10 cellular contexts compared by ENCODE assay signal in the genomic region with DNA sequence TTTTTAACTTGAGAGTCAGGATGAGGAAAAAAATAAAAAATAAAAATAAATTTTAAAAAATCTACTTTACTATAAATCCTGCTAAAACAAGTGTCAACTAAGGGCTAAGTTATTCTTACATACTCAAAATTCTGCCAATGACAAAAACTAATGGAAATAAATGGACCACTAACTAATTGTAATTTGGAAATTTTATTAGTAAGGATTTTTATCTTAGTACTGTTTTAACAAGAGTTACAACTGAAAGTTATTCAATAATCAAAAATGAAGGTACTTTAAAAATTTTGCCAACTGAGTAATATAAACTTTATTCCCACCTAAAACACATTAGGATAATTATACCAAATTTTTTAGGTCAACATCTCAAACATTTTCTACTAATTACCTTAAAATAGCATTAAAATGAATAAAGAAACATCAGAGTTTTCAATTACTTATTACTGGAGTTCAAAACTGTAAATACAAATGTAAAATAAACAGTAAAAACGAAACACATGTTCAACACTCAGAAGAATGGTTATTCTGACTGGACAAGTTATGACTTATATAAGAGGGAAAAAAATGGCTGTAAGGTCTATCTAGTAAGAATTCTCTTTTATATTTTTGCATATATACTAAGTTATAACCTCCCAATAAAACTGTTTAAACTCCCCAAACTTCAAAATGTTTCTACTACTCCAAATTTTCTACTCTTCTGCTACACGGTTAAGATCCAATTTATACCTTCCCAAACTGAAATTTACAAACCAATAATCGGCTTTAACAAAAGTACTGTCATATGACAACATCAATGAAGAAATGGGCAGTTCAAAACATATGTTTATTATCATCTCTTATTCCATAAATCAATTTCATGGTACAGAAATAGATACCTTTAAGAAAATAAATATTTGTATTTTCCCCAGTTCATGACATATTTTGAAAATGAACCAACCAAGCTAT. TPM values are rescaled to one million over a fixed set of nuclear protein-coding genes. Genes with fewer than 3 reads are reported as not detected.
DNase-seq lines count a peak whose midpoint lies in the region; ATAC-seq, FAIRE-seq and TF ChIP-seq lines count a peak whose summit lies in the region.
"Had no signal": no experiment of that assay in that cellular context is flagged by ENCODE, and none has a peak within 500 bp of the region (broad histone marks: within the 10 kb centered on the region; RNA-seq: fewer than 3 reads in every experiment).

No MANE protein-coding gene starts in this region.

- intact Hi-C loops in left ventricle myocardium inferior (cut with micrococcal nuclease): no loop called here
- intact Hi-C loops in left cardiac atrium (cut with DNase I): loop anchor here in 1 of 2 donors (10.0 kb wide), 1 partner anchor 120 kb away; no protein-coding TSS in a partner anchor
- intact Hi-C loops in K562 (cut with micrococcal nuclease): loop anchor here (5.0 kb wide), 2 partner anchors 37 to 152 kb away; no protein-coding TSS in a partner anchor

- H3K27ac ChIP-seq in left ventricle myocardium inferior (replicated peaks) (peak overlapping the region; percentile 100), K562 (ENCODE audit: extremely low read depth, low read depth, low read length) (peak overlapping the region; percentile 99; the same call in 2 of the 3 replicates), mesodermal cell (ENCODE audit: low read depth, low read length, severe bottlenecking) (no peak overlapping the region)

- no peak for TF ChIP-seq RAD21 in K562 (CRISPR knock-in tag; conservative IDR thresholded peaks at IDR 0.05 in 1 of 2, IDR thresholded peaks at IDR 0.05 in 1 of 2)

- in situ Hi-C loops in K562 (cut with MboI): no loop called here

- DNase-seq in left ventricle myocardium inferior (no peak), left cardiac atrium (no peak), K562 (ENCODE audit: extremely low read depth in 1 of 4, low spot score in 3 of 4) (no peak), SIG-M5 (lab: John Stamatoyannopoulos, UW) (no peak)
- DNase-seq: NCI-H1930 had no signal

- H3K4me1 ChIP-seq in left ventricle myocardium inferior: peaks cover 70% of the 10 kb centered on the region
- peaks cover 11 to 16% of the 10 kb centered on the region in 2 experiments; a peak in 4 of 5 replicates for H3K4me1 ChIP-seq in K562 (replicated peaks in 1 of 2; ENCODE audit: control insufficient read depth in 2 of 2, insufficient read depth in 2 of 2, low read length in 2 of 2)
- H3K4me1 ChIP-seq in mesodermal cell (ENCODE audit: control insufficient read depth, insufficient read depth, low read length, poor library complexity, severe bottlenecking): no peaks in the 10 kb centered on the region

- no peak for TF ChIP-seq CTCF in left ventricle myocardium inferior (IDR thresholded peaks at IDR 0.05; ENCODE audit: borderline replicate concordance)
- TF ChIP-seq CTCF in K562 (IDR thresholded peaks at IDR 0.05 in 2 of 3, conservative IDR thresholded peaks at IDR 0.05 in 1 of 3; ENCODE audit: insufficient read depth in 2 of 3, low read depth in 1 of 3, low read length in 3 of 3): no peak

- 6% methylated on average over 3 of the region's 3 CpGs for WGBS in K562 (ENCODE audit: insufficient coverage, low coverage, missing lambda C conversion rate)
- WGBS in mesodermal cell (ENCODE audit: insufficient coverage in 2 of 2), 2 experiments: 71 to 91% methylated on average over 1 of the region's 3 CpGs

- no peaks in the 10 kb centered on the region for H3K9me1 ChIP-seq in K562 (ENCODE audit: control insufficient read depth, insufficient read depth, low read length)

- TF ChIP-seq POLR2A in K562 (conservative IDR thresholded peaks at IDR 0.05): no peak

- no peak for TF ChIP-seq EP300 in K562 (IDR thresholded peaks at IDR 0.05; ENCODE audit: low read length)

- H3K36me3 ChIP-seq in left ventricle myocardium inferior: peaks cover 36% of the 10 kb centered on the region
- peaks cover 36% of the 10 kb centered on the region for H3K36me3 ChIP-seq in K562 (ENCODE audit: control insufficient read depth, insufficient read depth, low read length)
- H3K36me3 ChIP-seq in mesodermal cell (ENCODE audit: control insufficient read depth, insufficient read depth, low read length): peaks cover 34% of the 10 kb centered on the region

- no peak for FAIRE-seq in K562 (lab: Jason Lieb, UNC)
- FAIRE-seq: H1 had no signal

- peak overlapping the region in 1 of 2 experiments; percentile 97; a peak in 3 of 4 replicates for H3K9ac ChIP-seq in K562 (ENCODE audit: insufficient read depth in 1 of 2, low read depth in 2 of 2, low read length in 2 of 2)

- H3K9me3 ChIP-seq in left ventricle myocardium inferior (replicated peaks) (no peaks in the 10 kb centered on the region), K562 (replicated peaks; ENCODE audit: control insufficient read depth, insufficient read depth, low read depth, low read length) (no peaks in the 10 kb centered on the region), mesodermal cell (ENCODE audit: control insufficient read depth, low read length) (no peaks in the 10 kb centered on the region)

- peaks cover 5% of the 10 kb centered on the region; the same call in 1 of the 2 replicates for H4K20me1 ChIP-seq in K562 (replicated peaks; ENCODE audit: control insufficient read depth, insufficient read depth, low read length)

- no peaks in the 10 kb centered on the region for H3K27me3 ChIP-seq in left ventricle myocardium inferior (ENCODE audit: low read depth)
- H3K27me3 ChIP-seq in K562 (ENCODE audit: control insufficient read depth in 2 of 2, insufficient read depth in 2 of 2, low read length in 2 of 2): no peaks in the 10 kb centered on the region

- no TSS peak for BruUV-seq in K562 (replicated peaks; lab: Mats Ljungman, UMichigan)

- H3K79me2 ChIP-seq in K562 (ENCODE audit: control insufficient read depth, insufficient read depth, low read length): peaks cover 66% of the 10 kb centered on the region

- peak overlapping the region; percentile 83 for H3K4me2 ChIP-seq in K562 (ENCODE audit: insufficient read depth, low read length)

- ATAC-seq in left cardiac atrium (no peak), K562 (no peak), GM21529 (IDR thresholded peaks at IDR 0.05; ENCODE audit: unreplicated experiment) (no peak), GM18907 (IDR thresholded peaks at IDR 0.05; ENCODE audit: unreplicated experiment) (no peak), GM21723 (IDR thresholded peaks at IDR 0.05; ENCODE audit: unreplicated experiment) (no peak)

- no peak overlapping the region for H2AFZ ChIP-seq in K562 (ENCODE audit: low read depth, low read length)

- POLR2A ChIA-PET in K562 (lab: Yijun Ruan, JAX): interaction anchor here (0.9 kb wide), 1 partner anchor 25 kb away, joined by 3 read pairs; no protein-coding TSS in a partner anchor

- CTCF ChIA-PET in K562 (lab: Yijun Ruan, JAX; ENCODE audit: low intra/inter-chr PET ratio): interaction anchor here (0.5 to 0.6 kb wide), 2 partner anchors 9 to 10 kb away, joined by 3 to 6 read pairs; no protein-coding TSS in a partner anchor

- H3K4me3 ChIP-seq in left ventricle myocardium inferior (peak overlapping the region; percentile 95), K562 (peak overlapping the region; percentile 63), mesodermal cell (ENCODE audit: extremely low read depth, insufficient read depth, low read length, poor library complexity, severe bottlenecking) (peak overlapping the region; percentile 92)

TF ChIP-seq in K562, 482 proteins besides CTCF, POLR2A, EP300 and RAD21:
- TF ChIP-seq TRIM28 (IDR thresholded peaks at IDR 0.05): no peak
- TF ChIP-seq KAT7 (CRISPR knock-in tag; IDR thresholded peaks at IDR 0.05; ENCODE audit: borderline replicate concordance): no peak
- TF ChIP-seq RBFOX2 (IDR thresholded peaks at IDR 0.05; ENCODE audit: low read depth, low read length): peak; percentile 34; the same call in 1 of the 2 replicates
- 0 out of 2 replicates have a peak, but pooled peaks have one; percentile 14 for TF ChIP-seq POLR2H (tag; IDR thresholded peaks at IDR 0.05; ENCODE audit: low read depth)

RNA-seq across cellular contexts. Expression of a gene that starts 2.7 kb away (rescaled TPM):
- 137 TPM for total RNA-seq in left ventricle myocardium inferior
- total RNA-seq in left cardiac atrium: 100 to 1,000 TPM; 121 to 178 TPM
- 177 and 415 TPM in 2 replicates for total RNA-seq in K562 (2011; cell fraction: chromatin; rRNA removed; ENCODE audit: low replicate concordance)
- total RNA-seq in K562 (2011; cell fraction: nucleolus; rRNA removed): 74.5 and 93.7 TPM in 2 replicates
- 146 and 178 TPM in 2 replicates for total RNA-seq in K562 (2011; cell fraction: nucleoplasm; rRNA removed)
- total RNA-seq in K562 (2014; rRNA removed): 78.1 and 78.8 TPM in 2 replicates
- total RNA-seq in K562 (2014; rRNA removed; fragmentation: Illumina TruSeq; extraction: Trizol): 111 and 118 TPM in 2 replicates
- total RNA-seq in K562 (2015; rRNA removed; fragmentation: Illumina TruSeq; extraction: Trizol): 101 and 107 TPM in 2 replicates
- total RNA-seq in K562 (2021): 90.4 and 90.9 TPM in 2 replicates
- 91.9 and 96.3 TPM in 2 replicates for polyA plus RNA-seq in K562 (2011; rRNA removed)
- 33.4 and 48.7 TPM in 2 replicates for polyA plus RNA-seq in K562 (2011; cell fraction: cytosol; rRNA removed)
- 139 and 144 TPM in 2 replicates for polyA plus RNA-seq in K562 (2011; cell fraction: nucleus; rRNA removed)
- 50.0 and 52.2 TPM in 2 replicates for polyA plus RNA-seq in K562 (2012)
- polyA plus RNA-seq in K562 (2014; fragmentation: Illumina TruSeq; extraction: Trizol): 56.5 and 62.8 TPM in 2 replicates
- 10 to 100 TPM; 27.9 to 37.2 TPM for polyA plus RNA-seq in K562 (2014; fragmentation: Nextera tagmentation; extraction: Ambion mirVana)
- 47.9 and 48.0 TPM in 2 replicates for polyA plus RNA-seq in K562 (2014; rRNA removed)
- 333 and 390 TPM in 2 replicates for polyA minus RNA-seq in K562 (2011; rRNA and poly(A)+ RNA removed)
- polyA minus RNA-seq in K562 (2011; cell fraction: cytosol; rRNA and poly(A)+ RNA removed): 93.5 and 122 TPM in 2 replicates
- 108 and 146 TPM in 2 replicates for polyA minus RNA-seq in K562 (2011; cell fraction: nucleus; rRNA and poly(A)+ RNA removed)
- 76.7 TPM for polyA plus RNA-seq in mesodermal cell (2013, experiment 1 of 2)
- polyA plus RNA-seq in mesodermal cell (2013, experiment 2 of 2): 73.3 TPM
